ENCODE assay signal across 8 cellular contexts in genomic region chr12:105083551-105084105, GRCh38. TPM values are rescaled to one million over a fixed set of nuclear protein-coding genes. Genes with fewer than 3 reads are reported as not detected.
A peak's percentile ranks its signal among the peaks of the same experiment; 100 is the strongest.
DNase-seq lines count a peak whose midpoint lies in the region; ATAC-seq and TF ChIP-seq lines count a peak whose summit lies in the region.

No MANE protein-coding gene starts in this region.

- WGBS in sigmoid colon, 2 donors, result 19 to 37% methylated on average over 18 of the region's 18 CpGs

- H3K36me3 ChIP-seq in iPS-18a (ENCODE audit: control insufficient read depth, low read depth, low read length) (no peaks in the 10 kb centered on the region), sigmoid colon (no peaks in the 10 kb centered on the region)

- H3K4me1 ChIP-seq in iPS-18a (ENCODE audit: control insufficient read depth, low read depth, low read length) (peaks cover 13% of the 10 kb centered on the region), sigmoid colon (peaks cover 0 to 18% (median 13%) of the 10 kb centered on the region in 4 donors)

- peak overlapping the region; percentile 92 to 96 (median 95) for H3K4me3 Mint-ChIP-seq in brain

- H3K9me3 Mint-ChIP-seq in brain, result peaks cover 6 to 8% (median 7%) of the 10 kb centered on the region in 5 experiments

- no peaks in the 10 kb centered on the region for H3K36me3 Mint-ChIP-seq in brain

- TF ChIP-seq CTCF in brain (conservative IDR thresholded peaks at IDR 0.05) (peak in 1 of 2 experiments; percentile 20), sigmoid colon (IDR thresholded peaks at IDR 0.05) (no peak)

- peaks cover 15% of the 10 kb centered on the region for H3K27me3 Mint-ChIP-seq in brain

- H3K9me3 ChIP-seq in iPS-18a (ENCODE audit: control insufficient read depth, low read depth, low read length), result no peaks in the 10 kb centered on the region
- no peaks in the 10 kb centered on the region for H3K9me3 ChIP-seq in sigmoid colon

- peak; percentile 64 for DNase-seq in Ammon's horn (ENCODE audit: low spot score)
- peak; percentile 58 for DNase-seq in NCI-H524 treated with DMSO at 0.1 percent for 48 hours (lab: John Stamatoyannopoulos, UW)
- peak; percentile 86 for DNase-seq in sigmoid colon
- no peak for DNase-seq in HuH-7 (ENCODE audit: low spot score)

- peaks cover 21% of the 10 kb centered on the region for H3K27me3 ChIP-seq in iPS-18a (ENCODE audit: control insufficient read depth, insufficient read depth, low read length)
- H3K27me3 ChIP-seq in sigmoid colon, result no peaks in the 10 kb centered on the region

- ATAC-seq in GM21390 (IDR thresholded peaks at IDR 0.05; ENCODE audit: unreplicated experiment) (peak; percentile 43), GM19351 (IDR thresholded peaks at IDR 0.05; ENCODE audit: unreplicated experiment) (no peak)

- TF ChIP-seq EP300 in sigmoid colon (IDR thresholded peaks at IDR 0.05), result no peak

- intact Hi-C loops in sigmoid colon (cut with DNase I), result loop anchor here (2.0 kb wide), 1 partner anchor 23 kb away; the partner anchor contains the start of gene WASHC4

- peak overlapping the region; percentile 79 to 95 (median 93) for H3K27ac Mint-ChIP-seq in brain

- H3K4me1 Mint-ChIP-seq in brain, result peaks cover 31% of the 10 kb centered on the region

- H3K27ac ChIP-seq in iPS-18a (ENCODE audit: low read length), result no peak overlapping the region
- H3K27ac ChIP-seq in sigmoid colon, result peak overlapping the region; percentile 57 to 78 (median 68)

- peak overlapping the region; percentile 59 for H3K9ac ChIP-seq in iPS-18a (ENCODE audit: low read length)

- H3K4me3 ChIP-seq in iPS-18a (ENCODE audit: low read length), result peak overlapping the region; percentile 68
- H3K4me3 ChIP-seq in sigmoid colon, result peak overlapping the region; percentile 40 to 60 (median 58)

- no peak for TF ChIP-seq POLR2A in sigmoid colon (IDR thresholded peaks at IDR 0.05)

RNA-seq across cellular contexts. Expression of gene ALDH1L2, which starts 0.6 kb away (rescaled TPM):
- polyA plus RNA-seq in brain (ENCODE audit: insufficient read depth, low read depth, low replicate concordance) (1.2 TPM), sigmoid colon (1 to 10 TPM in 1 of 3 donors, under 1 TPM in 2; 0.23 to 1.3 (median 0.60) TPM)
- total RNA-seq in sigmoid colon, result 10 to 100 TPM in 1 of 4 donors, 1 to 10 TPM in 3; 3.1 to 13.0 (median 6.6) TPM

RNA-seq across cellular contexts. Expression of gene WASHC4, which starts 23.9 kb away (rescaled TPM):
- 2.4 TPM for polyA plus RNA-seq in brain (ENCODE audit: insufficient read depth, low read depth, low replicate concordance)
- 10 to 100 TPM; 43.3 to 64.3 (median 59.7) TPM for total RNA-seq in sigmoid colon
- 10 to 100 TPM in 2 of 3 donors, 1 to 10 TPM in 1; 9.6 to 15.3 (median 10.2) TPM for polyA plus RNA-seq in sigmoid colon
